ENCODE assay signal across 8 cellular contexts in genomic region chr12:104064031-104064841, GRCh38.
DNase-seq lines count a peak whose midpoint lies in the region; ATAC-seq and TF ChIP-seq lines count a peak whose summit lies in the region.

TSS of gene HCFC2 (plus strand) at chr12:104064531. CDS start at chr12:104064561, 30 bp downstream.

- H3K27me3 ChIP-seq in RWPE2 (ENCODE audit: insufficient read depth, poor library complexity, severe bottlenecking): no peaks in the 10 kb centered on the region
- no peaks in the 10 kb centered on the region for H3K27me3 ChIP-seq in neuron (ENCODE audit: insufficient read depth, low read length)

- no peak for TF ChIP-seq CTCF in LNCaP clone FGC (IDR thresholded peaks at IDR 0.05; ENCODE audit: control insufficient read depth, extremely low read depth, insufficient read depth)
- no peak for TF ChIP-seq CTCF in RWPE2 (IDR thresholded peaks at IDR 0.05; ENCODE audit: poor library complexity, severe bottlenecking)
- TF ChIP-seq CTCF in foreskin fibroblast (IDR thresholded peaks at IDR 0.05; ENCODE audit: low read depth, low read length): no peak

- H3K9me3 ChIP-seq in RWPE2 (ENCODE audit: severe bottlenecking) (no peaks in the 10 kb centered on the region), neuron (ENCODE audit: low read length) (no peaks in the 10 kb centered on the region)

- H3K36me3 ChIP-seq in RWPE2 (ENCODE audit: low read depth) (peaks cover 22% of the 10 kb centered on the region), neuron (ENCODE audit: insufficient read depth, low read length) (peaks cover 11% of the 10 kb centered on the region)

- H3K4me1 ChIP-seq in RWPE2 (ENCODE audit: insufficient read depth, poor library complexity, severe bottlenecking): peaks cover 2% of the 10 kb centered on the region
- peaks cover 12% of the 10 kb centered on the region for H3K4me1 ChIP-seq in neuron (ENCODE audit: insufficient read depth, low read length)

- peak within 1 kb of the TSS; percentile 56 for H3K27ac ChIP-seq in RWPE2 (ENCODE audit: poor library complexity, severe bottlenecking)

- DNase-seq in EL (peak; percentile 90), GOT3 (lab: John Stamatoyannopoulos, UW) (peak; percentile 40), LNCaP clone FGC (ENCODE audit: low read depth) (no peak), RWPE2 (ENCODE audit: low spot score) (peak; percentile 82), foreskin fibroblast (peak; percentile 91 to 97), stromal cell of bone marrow (ENCODE audit: low read depth) (peak; percentile 79)
- DNase-seq in activated effector memory CD4-positive, alpha-beta T cell treated with Interleukin-2 at 50 U/mL for 16 hours: peak; percentile 85

- ATAC-seq in RWPE2 (ENCODE audit: low read depth): peak; percentile 90

- peak within 1 kb of the TSS; percentile 99 for H2AFZ ChIP-seq in neuron (ENCODE audit: low read depth, low read length)

- H3K4me3 ChIP-seq in LNCaP clone FGC (ENCODE audit: low read depth, low read length): peak within 1 kb of the TSS; percentile 95
- H3K4me3 ChIP-seq in RWPE2 (ENCODE audit: severe bottlenecking): peak within 1 kb of the TSS; percentile 88
- peak within 1 kb of the TSS; percentile 61 to 90 for H3K4me3 ChIP-seq in foreskin fibroblast (ENCODE audit: low read depth in 1 of 2, low read length in 2 of 2)
- H3K4me3 ChIP-seq in neuron (ENCODE audit: low read length): peak within 1 kb of the TSS; percentile 97
